ENCODE assay signal across 8 cellular contexts in genomic region chr4:27010334-27010940, GRCh38.
DNase-seq lines count a peak whose midpoint lies in the region; ATAC-seq and TF ChIP-seq lines count a peak whose summit lies in the region.

No MANE protein-coding gene starts in this region.

- ATAC-seq in GM18861 (IDR thresholded peaks at IDR 0.05; ENCODE audit: unreplicated experiment), result peak; percentile 79
- peak; percentile 88 for ATAC-seq in HG03135 (IDR thresholded peaks at IDR 0.05; ENCODE audit: unreplicated experiment)
- peak; percentile 76 for ATAC-seq in activated CD4-positive, alpha-beta T cell treated with anti-CD3 and anti-CD28 coated beads for 36 hours

- no peak for DNase-seq in AG04450 (ENCODE audit: low read depth, low spot score)
- DNase-seq in NCI-H345 treated with DMSO at 0.1 percent for 48 hours (lab: John Stamatoyannopoulos, UW; ENCODE audit: unreplicated experiment), result peak; percentile 3
- peak; percentile 77 for DNase-seq in activated CD4-positive, alpha-beta T cell treated with anti-CD3 and anti-CD28 coated beads for 36 hours
- DNase-seq in effector CD4-positive, alpha-beta T cell, result peak; percentile 44
- peak in 1 of 2 experiments; percentile 48 for DNase-seq in mesothelial cell of epicardium (ENCODE audit: low spot score in 2 of 2, unreplicated experiment in 2 of 2)
- DNase-seq in stimulated activated CD8-positive, alpha-beta memory T cell treated with anti-CD3 and anti-CD28 coated beads, Interleukin-7, amount 100 ng/mL, for 1 hour (ENCODE audit: low read depth in 2 of 2), result peak; percentile 20 to 27

- no peaks in the 10 kb centered on the region for H3K9me3 ChIP-seq in AG04450 (ENCODE audit: control insufficient read depth, insufficient read depth, low read length)

- no peak overlapping the region for H3K27ac Mint-ChIP-seq in activated CD4-positive, alpha-beta T cell treated with anti-CD3 and anti-CD28 coated beads for 36 hours
- peak overlapping the region; percentile 25 for H3K27ac Mint-ChIP-seq in mesothelial cell of epicardium

- no peak overlapping the region for H3K27ac ChIP-seq in AG04450 (ENCODE audit: low read depth, low read length)

- CTCF ChIA-PET in AG04450 (lab: Charles Lee), result interaction anchor here (0.6 to 2.0 kb wide), 26 partner anchors 8 to 1182 kb away, joined by 3 to 16 read pairs (median 3); partner anchors contain the start of gene STIM2
- CTCF ChIA-PET in activated CD4-positive, alpha-beta T cell treated with anti-CD3 and anti-CD28 coated beads for 36 hours (lab: Charles Lee), result interaction anchor here (0.6 to 2.0 kb wide), 19 partner anchors 9 to 551 kb away, joined by 3 to 7 read pairs (median 3); no protein-coding TSS in a partner anchor

- no peaks in the 10 kb centered on the region for H3K27me3 Mint-ChIP-seq in activated CD4-positive, alpha-beta T cell treated with anti-CD3 and anti-CD28 coated beads for 36 hours
- no peaks in the 10 kb centered on the region for H3K27me3 Mint-ChIP-seq in mesothelial cell of epicardium (ENCODE audit: low read depth)

- intact Hi-C loops in activated CD4-positive, alpha-beta T cell treated with anti-CD3 and anti-CD28 coated beads for 36 hours (cut with DNase I, micrococcal nuclease), result loop anchor here (1.0 to 5.0 kb wide), 5 partner anchors 223 to 1022 kb away; partner anchors contain the start of gene RBPJ (in 1 of the 2)

- H3K27me3 ChIP-seq in AG04450 (ENCODE audit: control insufficient read depth, insufficient read depth, low read length), result no peaks in the 10 kb centered on the region

- peak; percentile 87 for TF ChIP-seq CTCF in AG04450 (IDR thresholded peaks at IDR 0.05; ENCODE audit: low read depth, low read length)
- peak; percentile 80 for TF ChIP-seq CTCF in mesothelial cell of epicardium (IDR thresholded peaks at IDR 0.05; ENCODE audit: unreplicated experiment)

- H3K9me3 Mint-ChIP-seq in activated CD4-positive, alpha-beta T cell treated with anti-CD3 and anti-CD28 coated beads for 36 hours (ENCODE audit: low read depth), result no peaks in the 10 kb centered on the region
- no peaks in the 10 kb centered on the region for H3K9me3 Mint-ChIP-seq in mesothelial cell of epicardium

- H3K4me3 Mint-ChIP-seq in activated CD4-positive, alpha-beta T cell treated with anti-CD3 and anti-CD28 coated beads for 36 hours, result no peak overlapping the region
- H3K4me3 Mint-ChIP-seq in mesothelial cell of epicardium, result no peak overlapping the region

- peaks cover 24% of the 10 kb centered on the region for H3K4me1 Mint-ChIP-seq in activated CD4-positive, alpha-beta T cell treated with anti-CD3 and anti-CD28 coated beads for 36 hours
- H3K4me1 Mint-ChIP-seq in mesothelial cell of epicardium, result peaks cover 15% of the 10 kb centered on the region

- no peak overlapping the region for H3K4me3 ChIP-seq in AG04450 (ENCODE audit: low read depth, low read length)

- H3K36me3 Mint-ChIP-seq in activated CD4-positive, alpha-beta T cell treated with anti-CD3 and anti-CD28 coated beads for 36 hours (ENCODE audit: low read depth), result peaks cover 13% of the 10 kb centered on the region
- no peaks in the 10 kb centered on the region for H3K36me3 Mint-ChIP-seq in mesothelial cell of epicardium

- POLR2A ChIA-PET in AG04450 (lab: Yijun Ruan, JAX), result interaction anchor here (0.7 to 1.3 kb wide), 2 partner anchors 150 to 927 kb away, joined by 3 to 5 read pairs; partner anchors contain the start of gene STIM2
- POLR2A ChIA-PET in activated CD4-positive, alpha-beta T cell treated with anti-CD3 and anti-CD28 coated beads for 36 hours (lab: Charles Lee), result no interaction called here
